ENCODE assay signal across 8 cellular contexts in the genomic region with DNA sequence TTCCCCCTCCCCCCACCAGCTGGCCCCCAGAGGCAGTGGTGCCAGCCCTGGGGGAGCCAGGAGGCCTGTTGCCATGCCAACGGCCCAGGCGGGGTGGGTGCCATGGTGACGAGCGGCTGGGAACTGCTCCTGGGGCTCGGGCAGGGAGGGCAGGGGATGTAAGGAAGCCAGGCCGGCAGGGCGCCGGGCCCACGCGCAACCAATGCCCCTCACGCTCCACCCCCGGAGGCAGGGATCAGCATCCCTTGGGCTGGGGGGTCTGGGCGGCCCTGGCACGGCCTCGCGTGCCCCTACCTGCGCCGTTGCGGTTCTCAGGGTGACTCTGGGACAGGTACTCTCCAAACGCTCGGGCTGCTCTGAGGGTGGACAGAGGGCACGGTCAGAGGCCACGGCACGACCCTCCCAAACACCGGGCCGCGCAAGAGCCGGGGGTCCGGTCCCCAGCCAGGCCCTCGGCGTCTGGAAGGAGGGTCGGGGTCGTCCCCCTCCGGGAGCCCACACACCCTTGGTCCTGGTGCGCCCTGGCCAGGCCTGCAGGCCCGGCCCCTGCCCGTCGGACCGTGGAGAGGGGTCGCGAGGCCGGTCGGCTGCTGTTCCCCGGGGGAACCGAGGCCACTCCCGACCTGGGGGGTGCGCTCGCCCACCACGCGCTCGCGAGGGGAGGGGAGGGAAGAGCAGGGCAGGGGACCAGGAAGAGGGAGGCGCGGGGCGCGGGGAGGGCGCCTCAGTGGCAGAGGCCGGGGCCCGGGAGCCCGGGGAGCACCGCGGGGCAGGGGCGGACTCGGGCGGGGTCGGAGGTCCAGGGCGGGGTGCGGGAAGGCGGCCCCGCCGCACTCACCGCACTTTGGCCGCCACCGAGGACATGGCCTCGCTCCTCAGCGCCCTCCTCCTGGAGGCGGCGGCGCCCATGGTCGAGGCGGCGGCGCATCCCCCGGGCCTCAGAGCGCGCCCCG. TPM values are rescaled to one million over a fixed set of nuclear protein-coding genes. Genes with fewer than 3 reads are reported as not detected.
DNase-seq lines count a peak whose midpoint lies in the region; ATAC-seq and TF ChIP-seq lines count a peak whose summit lies in the region.

No MANE protein-coding gene starts in this region.

- no peak for DNase-seq in AG04450 (ENCODE audit: low read depth, low spot score)
- DNase-seq in HK-2 (ENCODE audit: unreplicated experiment): peak; percentile 47
- DNase-seq in adipocyte (ENCODE audit: low read depth): peak; percentile 57
- no peak for DNase-seq in right atrium auricular region (ENCODE audit: low spot score)
- peak; percentile 63 for DNase-seq in retina
- no peak for DNase-seq in NCI-H2107 (lab: John Stamatoyannopoulos, UW)

- POLR2A ChIA-PET in AG04450 (lab: Yijun Ruan, JAX): no interaction called here

- H3K27ac ChIP-seq in AG04450 (ENCODE audit: low read depth, low read length) (no peak overlapping the region), right atrium auricular region (peak overlapping the region; percentile 38 to 66)

- H3K4me3 ChIP-seq in AG04450 (ENCODE audit: low read depth, low read length) (peak overlapping the region; percentile 69), adipocyte (ENCODE audit: low read length) (peak overlapping the region; percentile 79), right atrium auricular region (peak overlapping the region; percentile 45 to 72)

- CTCF ChIA-PET in AG04450 (lab: Charles Lee): interaction anchor here (1.0 kb wide), 1 partner anchor 222 kb away, joined by 3 read pairs; no protein-coding TSS in a partner anchor

- H3K27me3 ChIP-seq in AG04450 (ENCODE audit: control insufficient read depth, insufficient read depth, low read length) (peaks cover 6% of the 10 kb centered on the region), adipocyte (replicated peaks; ENCODE audit: control insufficient read depth, insufficient read depth, low read length) (no peaks in the 10 kb centered on the region), right atrium auricular region (no peaks in the 10 kb centered on the region)

- TF ChIP-seq CTCF in AG04450 (IDR thresholded peaks at IDR 0.05; ENCODE audit: low read depth, low read length) (no peak), right atrium auricular region (IDR thresholded peaks at IDR 0.05) (no peak)

- H3K36me3 ChIP-seq in adipocyte (ENCODE audit: control insufficient read depth, insufficient read depth, low read length, severe bottlenecking): peaks cover 13% of the 10 kb centered on the region
- H3K36me3 ChIP-seq in right atrium auricular region: no peaks in the 10 kb centered on the region

- H3K4me1 ChIP-seq in adipocyte (ENCODE audit: control insufficient read depth, insufficient read depth, low read length): peaks cover 29% of the 10 kb centered on the region
- H3K4me1 ChIP-seq in right atrium auricular region: peaks cover 0 to 38% of the 10 kb centered on the region in 2 donors

- H3K9me3 ChIP-seq in AG04450 (ENCODE audit: control insufficient read depth, insufficient read depth, low read length) (peaks cover 3% of the 10 kb centered on the region; the same call in 1 of the 2 replicates), adipocyte (ENCODE audit: control insufficient read depth, low read length) (no peaks in the 10 kb centered on the region), right atrium auricular region (no peaks in the 10 kb centered on the region)

- ATAC-seq in GM18520 (IDR thresholded peaks at IDR 0.05; ENCODE audit: unreplicated experiment) (peak; percentile 10), HG02798 (IDR thresholded peaks at IDR 0.05; ENCODE audit: poor library complexity, unreplicated experiment) (no peak)

- H3K9ac ChIP-seq in adipocyte (ENCODE audit: low read length): peak overlapping the region; percentile 89

RNA-seq across cellular contexts. Expression of a gene that starts 0.7 kb away (rescaled TPM):
- 20.7 and 27.6 TPM in 2 replicates for polyA plus RNA-seq in AG04450 (2011; rRNA removed)
- 17.5 and 27.3 TPM in 2 replicates for polyA minus RNA-seq in AG04450 (2011; rRNA and poly(A)+ RNA removed)
- 10 to 100 TPM; 16.2 to 26.2 TPM for total RNA-seq in right atrium auricular region

RNA-seq across cellular contexts. Expression of a gene that starts 17.3 kb away (rescaled TPM):
- not detected in 2 replicates for polyA plus RNA-seq in AG04450 (2011; rRNA removed)
- polyA minus RNA-seq in AG04450 (2011; rRNA and poly(A)+ RNA removed): not detected in 2 replicates
- not detected for total RNA-seq in right atrium auricular region

RNA-seq across cellular contexts. Expression of a gene that starts 35.3 kb away (rescaled TPM):
- 0.06 and 0.09 TPM in 2 replicates for polyA plus RNA-seq in AG04450 (2011; rRNA removed)
- not detected in 2 replicates for polyA minus RNA-seq in AG04450 (2011; rRNA and poly(A)+ RNA removed)
- total RNA-seq in right atrium auricular region: 1 to 10 TPM in 1 of 2 donors, under 1 TPM in 1; 0.94 to 3.4 TPM

RNA-seq across cellular contexts. Expression of a gene that starts 35.5 kb away (rescaled TPM):
- polyA plus RNA-seq in AG04450 (2011; rRNA removed): 4.0 and 5.4 TPM in 2 replicates
- polyA minus RNA-seq in AG04450 (2011; rRNA and poly(A)+ RNA removed): 1.5 and 1.7 TPM in 2 replicates
- total RNA-seq in right atrium auricular region: 1 to 10 TPM; 5.9 to 6.0 TPM

Comparison
In these comparisons a context has a peak if more than half of its experiments do, and no peak if none do; other contexts are left out.
1. DNase-seq: peak in HK-2 (single experiment), adipocyte (single experiment) and retina (single experiment); none in AG04450 (single experiment), right atrium auricular region (single experiment) and NCI-H2107 (single experiment).
2. Peak in every context shown above with its lines, with median percentiles within 50 percentile points of each other: H3K4me3 ChIP-seq.